ENCODE assay signal across 22 cellular contexts in the genomic region with DNA sequence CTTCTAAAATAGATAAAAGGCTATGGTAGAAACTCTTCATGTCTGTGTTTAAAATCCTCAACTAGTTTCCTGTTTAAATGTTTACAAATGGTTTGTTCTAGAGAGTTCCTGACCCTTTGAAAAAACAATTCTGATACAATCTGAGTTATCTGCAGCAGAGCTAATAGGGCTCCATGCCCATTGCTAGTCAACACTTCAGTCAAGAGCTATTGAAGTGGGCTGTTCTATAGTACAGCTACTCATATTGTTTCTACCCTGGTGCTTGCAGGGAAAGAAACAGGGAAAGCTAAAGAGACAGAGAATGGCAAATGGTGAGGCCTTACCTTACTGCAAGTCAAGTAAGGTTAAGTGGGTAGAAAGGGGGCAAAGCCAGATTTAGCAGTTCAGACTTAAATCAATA.
DNase-seq lines count a peak whose midpoint lies in the region; ATAC-seq and TF ChIP-seq lines count a peak whose summit lies in the region.
"Had no signal": no experiment of that assay in that cellular context is flagged by ENCODE, and none has a peak within 500 bp of the region (broad histone marks: within the 10 kb centered on the region; RNA-seq: fewer than 3 reads in every experiment).

No MANE protein-coding gene starts in this region.

- H3K9me3 ChIP-seq in right atrium auricular region (no peaks in the 10 kb centered on the region), upper lobe of left lung (no peaks in the 10 kb centered on the region)
- H3K9me3 ChIP-seq in CD4-positive, alpha-beta T cell (ENCODE audit: control insufficient read depth, low read length) = no peaks in the 10 kb centered on the region
- H3K9me3 ChIP-seq: breast epithelium had no signal

- ATAC-seq in left ventricle myocardium superior (peak; percentile 41), upper lobe of left lung (ENCODE audit: low FRiP score in 2 of 2) (peak; percentile 52 to 79), HG03457 (IDR thresholded peaks at IDR 0.05; ENCODE audit: unreplicated experiment) (no peak)
- ATAC-seq in activated CD8-positive, alpha-beta memory T cell treated with anti-CD3 and anti-CD28 coated beads, Interleukin-2, amount 10 ng/mL, durations not matched to agents 7 days and 5 days = no peak
- ATAC-seq in CD4-positive, alpha-beta T cell (ENCODE audit: poor library complexity) = no peak
- ATAC-seq: naive thymus-derived CD4-positive, alpha-beta T cell had no signal

- peak in 1 of 4 donors; percentile 45 for TF ChIP-seq EP300 in upper lobe of left lung (IDR thresholded peaks at IDR 0.05)

- peaks cover 15% of the 10 kb centered on the region for H3K27me3 Mint-ChIP-seq in activated CD8-positive, alpha-beta memory T cell treated with anti-CD3 and anti-CD28 coated beads, Interleukin-2, amount 10 ng/mL, durations not matched to agents 7 days and 5 days
- H3K27me3 Mint-ChIP-seq in CD4-positive, alpha-beta T cell = peaks cover 22% of the 10 kb centered on the region
- H3K27me3 Mint-ChIP-seq: B cell, type B pancreatic cell had no signal

- no peaks in the 10 kb centered on the region for H3K9me3 Mint-ChIP-seq in activated CD8-positive, alpha-beta memory T cell treated with anti-CD3 and anti-CD28 coated beads, Interleukin-2, amount 10 ng/mL, durations not matched to agents 7 days and 5 days (ENCODE audit: low read depth)
- H3K9me3 Mint-ChIP-seq in CD4-positive, alpha-beta T cell = no peaks in the 10 kb centered on the region
- H3K9me3 Mint-ChIP-seq: activated naive CD4-positive, alpha-beta T cell treated with anti-CD3 and anti-CD28 coated beads for 36 hours; naive thymus-derived CD4-positive, alpha-beta T cell; type B pancreatic cell had no signal

- H3K27me3 ChIP-seq in right atrium auricular region = no peaks in the 10 kb centered on the region
- no peaks in the 10 kb centered on the region for H3K27me3 ChIP-seq in upper lobe of left lung
- H3K27me3 ChIP-seq in CD4-positive, alpha-beta T cell (ENCODE audit: control insufficient read depth, insufficient read depth, low read length) = no peaks in the 10 kb centered on the region
- H3K27me3 ChIP-seq: breast epithelium had no signal

- CTCF ChIA-PET in activated CD8-positive, alpha-beta memory T cell treated with anti-CD3 and anti-CD28 coated beads, Interleukin-2, amount 10 ng/mL, durations not matched to agents 7 days and 5 days (lab: Charles Lee) = no interaction called here
- CTCF ChIA-PET in CD4-positive, alpha-beta T cell (lab: Charles Lee) = no interaction called here

- TF ChIP-seq POLR2A in upper lobe of left lung (IDR thresholded peaks at IDR 0.05) = no peak

- DNase-seq in left ventricle myocardium superior (no peak), right atrium auricular region (ENCODE audit: low spot score) (no peak), NCI-H2107 treated with DMSO at 0.1 percent for 48 hours (lab: John Stamatoyannopoulos, UW; ENCODE audit: unreplicated experiment) (peak; percentile 69), upper lobe of left lung (peak in 1 of 2 donors; percentile 59)
- DNase-seq in activated CD8-positive, alpha-beta memory T cell treated with anti-CD3 and anti-CD28 coated beads, Interleukin-2, amount 10 ng/mL, durations not matched to agents 7 days and 5 days = no peak
- DNase-seq in CD4-positive, alpha-beta T cell = no peak
- DNase-seq: activated CD4-positive, alpha-beta T cell treated with anti-CD3 and anti-CD28 coated beads for 1 hour; activated CD8-positive, alpha-beta memory T cell treated with anti-CD3 and anti-CD28 coated beads for 24 hours; activated naive CD4-positive, alpha-beta T cell treated with anti-CD3 and anti-CD28 coated beads for 36 hours; activated T-cell treated with anti-CD3 and anti-CD28 coated beads, Interleukin-2, amount 50 U/mL, for 48 hours; amniotic stem cell; GOT3; naive thymus-derived CD4-positive, alpha-beta T cell; NCI-H1694 treated with DMSO at 0.1 percent for 48 hours; NCI-H526 treated with DMSO at 0.1 percent for 48 hours had no signal

- H3K27ac ChIP-seq in right atrium auricular region = no peak overlapping the region
- H3K27ac ChIP-seq in VCaP = peak overlapping the region; percentile 25; the same call in 1 of the 2 replicates
- peak overlapping the region in 1 of 4 donors; percentile 10 for H3K27ac ChIP-seq in upper lobe of left lung
- no peak overlapping the region for H3K27ac ChIP-seq in CD4-positive, alpha-beta T cell (ENCODE audit: low read depth, low read length)
- H3K27ac ChIP-seq: breast epithelium, HL-60 had no signal

- intact Hi-C loops in left ventricle myocardium superior (cut with micrococcal nuclease) = no loop called here
- intact Hi-C loops in CD4-positive, alpha-beta T cell (cut with DNase I, micrococcal nuclease) = no loop called here

- no peaks in the 10 kb centered on the region for H3K4me1 Mint-ChIP-seq in activated CD8-positive, alpha-beta memory T cell treated with anti-CD3 and anti-CD28 coated beads, Interleukin-2, amount 10 ng/mL, durations not matched to agents 7 days and 5 days
- no peaks in the 10 kb centered on the region for H3K4me1 Mint-ChIP-seq in CD4-positive, alpha-beta T cell (ENCODE audit: low read depth)
- H3K4me1 Mint-ChIP-seq: B cell; IgD-negative memory B cell; naive thymus-derived CD4-positive, alpha-beta T cell had no signal

- H3K36me3 Mint-ChIP-seq in activated CD8-positive, alpha-beta memory T cell treated with anti-CD3 and anti-CD28 coated beads, Interleukin-2, amount 10 ng/mL, durations not matched to agents 7 days and 5 days = no peaks in the 10 kb centered on the region
- H3K36me3 Mint-ChIP-seq in CD4-positive, alpha-beta T cell (ENCODE audit: low read depth) = no peaks in the 10 kb centered on the region
- H3K36me3 Mint-ChIP-seq: IgD-negative memory B cell; naive thymus-derived CD4-positive, alpha-beta T cell; type B pancreatic cell had no signal

- H3K27ac Mint-ChIP-seq in activated CD8-positive, alpha-beta memory T cell treated with anti-CD3 and anti-CD28 coated beads, Interleukin-2, amount 10 ng/mL, durations not matched to agents 7 days and 5 days = no peak overlapping the region
- no peak overlapping the region for H3K27ac Mint-ChIP-seq in CD4-positive, alpha-beta T cell
- H3K27ac Mint-ChIP-seq: activated naive CD4-positive, alpha-beta T cell treated with anti-CD3 and anti-CD28 coated beads for 36 hours; B cell; IgD-negative memory B cell; naive thymus-derived CD4-positive, alpha-beta T cell; type B pancreatic cell had no signal

- no peak overlapping the region for H3K4me3 Mint-ChIP-seq in activated CD8-positive, alpha-beta memory T cell treated with anti-CD3 and anti-CD28 coated beads, Interleukin-2, amount 10 ng/mL, durations not matched to agents 7 days and 5 days
- H3K4me3 Mint-ChIP-seq in CD4-positive, alpha-beta T cell = no peak overlapping the region
- H3K4me3 Mint-ChIP-seq: activated naive CD4-positive, alpha-beta T cell treated with anti-CD3 and anti-CD28 coated beads for 36 hours; B cell; IgD-negative memory B cell; naive thymus-derived CD4-positive, alpha-beta T cell; type B pancreatic cell had no signal

- H3K4me3 ChIP-seq in right atrium auricular region (no peak overlapping the region), upper lobe of left lung (no peak overlapping the region)
- H3K4me3 ChIP-seq: breast epithelium had no signal

- no peak for TF ChIP-seq CTCF in right atrium auricular region (IDR thresholded peaks at IDR 0.05)
- no peak for TF ChIP-seq CTCF in VCaP (conservative IDR thresholded peaks at IDR 0.05)
- no peak for TF ChIP-seq CTCF in upper lobe of left lung (IDR thresholded peaks at IDR 0.05)
- no peak for TF ChIP-seq CTCF in CD4-positive, alpha-beta T cell (IDR thresholded peaks at IDR 0.05)

- POLR2A ChIA-PET in CD4-positive, alpha-beta T cell (lab: Charles Lee) = no interaction called here

- no peaks in the 10 kb centered on the region for H3K36me3 ChIP-seq in right atrium auricular region
- H3K36me3 ChIP-seq in upper lobe of left lung = no peaks in the 10 kb centered on the region
- H3K36me3 ChIP-seq: breast epithelium had no signal

- H3K4me1 ChIP-seq in right atrium auricular region (peaks cover 0 to 5% of the 10 kb centered on the region in 2 donors), upper lobe of left lung (peaks cover 9 to 30% (median 17%) of the 10 kb centered on the region in 4 donors)
- H3K4me1 ChIP-seq: breast epithelium had no signal

Comparison
In these comparisons a context has a peak if more than half of its experiments do, and no peak if none do; other contexts are left out.
1. ATAC-seq: peak in left ventricle myocardium superior (single experiment) and upper lobe of left lung (2 of 2); none in activated CD8-positive, alpha-beta memory T cell treated with anti-CD3 and anti-CD28 coated beads, Interleukin-2, amount 10 ng/mL, durations not matched to agents 7 days and 5 days (single experiment), HG03457 (single experiment) and CD4-positive, alpha-beta T cell (single experiment).